Comparison of ENCODE assay signal across 9 cellular contexts in the genomic region with DNA sequence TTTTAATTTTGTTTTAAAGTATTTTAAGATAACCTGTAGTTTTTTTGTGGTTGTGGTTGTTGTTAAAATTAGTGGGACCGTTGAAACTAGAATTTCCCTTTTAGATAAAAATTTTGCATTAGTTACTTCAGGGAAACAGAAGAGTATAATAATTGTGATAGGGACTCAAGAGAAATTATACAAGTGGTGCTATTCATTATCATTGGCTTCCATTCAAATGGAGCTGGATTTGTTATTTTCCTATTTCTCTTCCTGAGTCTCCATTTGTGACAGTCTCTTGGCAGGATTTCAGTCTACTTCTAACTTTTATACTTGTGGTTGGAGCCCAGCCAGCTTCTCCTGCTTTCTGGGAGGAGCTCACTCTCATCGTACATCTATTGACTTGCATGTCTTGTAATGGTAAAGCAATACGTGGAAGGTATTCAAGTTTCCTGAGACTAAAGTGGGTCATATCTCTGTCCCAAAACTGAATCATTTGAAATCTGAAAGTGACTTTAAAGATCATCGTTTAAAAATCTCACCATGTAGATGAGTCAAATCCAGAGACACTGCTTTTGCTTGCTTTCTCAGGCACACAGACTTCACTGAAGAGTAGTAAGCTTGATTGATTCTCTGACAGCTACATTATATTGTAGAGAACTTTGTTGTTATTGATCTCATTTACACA.
DNase-seq lines count a peak whose midpoint lies in the region; ATAC-seq lines count a peak whose summit lies in the region.
"Had no signal": no experiment of that assay in that cellular context is flagged by ENCODE, and none has a peak within 500 bp of the region (broad histone marks: within the 10 kb centered on the region; RNA-seq: fewer than 3 reads in every experiment).

No MANE protein-coding gene starts in this region.

- no peak overlapping the region for H3K9ac ChIP-seq in adipocyte (ENCODE audit: low read length)

- in situ Hi-C loops in ACHN (cut with HindIII; ENCODE audit: low pct_ligation_motif_present, low pct_unique_long_range_greater_than_20kb, low sequenced_read_pairs), result no loop called here

- no peaks in the 10 kb centered on the region for H3K4me1 ChIP-seq in adipocyte (ENCODE audit: control insufficient read depth, insufficient read depth, low read length)
- H3K4me1 ChIP-seq: upper lobe of left lung had no signal

- DNase-seq in ACHN, result peak; percentile 4
- DNase-seq in adipocyte (ENCODE audit: low read depth), result no peak
- DNase-seq in skeletal muscle cell (ENCODE audit: low read depth), result peak; percentile 48
- no peak for DNase-seq in SKM-1 treated with dmso at 0.1 percent for 144 hours (lab: John Stamatoyannopoulos, UW; ENCODE audit: unreplicated experiment)
- DNase-seq in NCI-H1048 (lab: John Stamatoyannopoulos, UW), result no peak
- no peak for DNase-seq in iPS-NIHi7 (ENCODE audit: extremely low spot score)

- H3K9me3 ChIP-seq in adipocyte (ENCODE audit: control insufficient read depth, low read length), result no peaks in the 10 kb centered on the region
- H3K9me3 ChIP-seq: upper lobe of left lung had no signal

- ATAC-seq in GM19035 (IDR thresholded peaks at IDR 0.05; ENCODE audit: unreplicated experiment), result peak; percentile 93
- ATAC-seq in HG03095 (IDR thresholded peaks at IDR 0.05; ENCODE audit: unreplicated experiment), result peak; percentile 94

- H3K27me3 ChIP-seq in adipocyte (replicated peaks; ENCODE audit: control insufficient read depth, insufficient read depth, low read length), result no peaks in the 10 kb centered on the region
- H3K27me3 ChIP-seq: upper lobe of left lung had no signal

- peak overlapping the region; percentile 31 for H3K4me3 ChIP-seq in adipocyte (ENCODE audit: low read length)
- H3K4me3 ChIP-seq in skeletal muscle cell (ENCODE audit: low read depth, low read length), result no peak overlapping the region
- H3K4me3 ChIP-seq: upper lobe of left lung had no signal

- no peaks in the 10 kb centered on the region for H3K36me3 ChIP-seq in adipocyte (ENCODE audit: control insufficient read depth, insufficient read depth, low read length, severe bottlenecking)
- H3K36me3 ChIP-seq: upper lobe of left lung had no signal

Comparison
In these comparisons a context has a peak if more than half of its experiments do, and no peak if none do; other contexts are left out.
1. DNase-seq: peak in ACHN (single experiment) and skeletal muscle cell (single experiment); none in adipocyte (single experiment), SKM-1 treated with dmso at 0.1 percent for 144 hours (single experiment), NCI-H1048 (single experiment) and iPS-NIHi7 (single experiment).